8 cellular contexts compared by ENCODE assay signal in the genomic region with DNA sequence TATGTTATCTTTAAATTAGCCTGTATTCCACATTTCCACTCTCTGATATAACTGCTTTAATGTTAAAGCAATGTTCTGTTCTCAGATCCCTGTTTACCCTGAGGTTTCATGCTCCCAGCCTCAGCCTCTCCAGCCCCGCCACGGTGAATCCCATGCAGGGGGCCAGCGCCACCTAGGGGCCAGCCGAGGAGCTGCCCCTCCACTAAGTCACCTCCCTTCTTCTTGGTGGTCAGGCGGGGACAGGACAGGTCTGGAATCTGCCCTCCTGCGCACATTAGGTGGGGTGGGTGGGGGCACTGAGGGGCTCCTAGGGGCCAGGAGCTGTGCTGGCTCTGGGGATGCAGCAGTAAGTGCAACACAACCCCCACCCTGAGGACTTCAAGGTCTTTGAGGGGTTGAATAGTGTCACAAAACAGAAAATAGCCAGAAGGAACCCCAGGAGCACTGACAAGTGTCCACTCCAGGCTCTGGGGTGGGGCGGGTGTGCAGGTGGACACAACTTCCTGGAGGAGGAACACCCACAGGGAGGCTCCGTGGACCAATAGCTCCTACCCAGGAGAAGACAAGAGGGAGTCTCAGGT.
DNase-seq lines count a peak whose midpoint lies in the region; ATAC-seq and TF ChIP-seq lines count a peak whose summit lies in the region.

No MANE protein-coding gene starts in this region.

- H4K20me1 ChIP-seq in KMS-11 (ENCODE audit: insufficient read depth): no peaks in the 10 kb centered on the region

- H3K4me1 ChIP-seq in KMS-11 (ENCODE audit: low read depth, poor library complexity, severe bottlenecking) (peaks cover 14% of the 10 kb centered on the region), Peyer's patch (peaks cover 0 to 12% (median 9%) of the 10 kb centered on the region in 4 donors)

- H3K36me3 ChIP-seq in KMS-11 (ENCODE audit: insufficient read depth) (no peaks in the 10 kb centered on the region), Peyer's patch (no peaks in the 10 kb centered on the region)

- H3K4me2 ChIP-seq in KMS-11: peak overlapping the region; percentile 12; the same call in 1 of the 2 replicates

- POLR2A ChIA-PET in GM10248 (lab: Yijun Ruan, JAX): interaction anchor here (0.5 to 1.0 kb wide), 2 partner anchors 71 to 161 kb away, joined by 3 to 4 read pairs; no protein-coding TSS in a partner anchor

- ATAC-seq in activated T-cell treated with anti-CD3 and anti-CD28 coated beads, Interleukin-2, amount 50 U/mL, for 4 hours: peak; percentile 28 to 33
- ATAC-seq in stimulated activated naive CD8-positive, alpha-beta T cell treated with anti-CD3 and anti-CD28 coated beads, Interleukin-15, Interleukin-2, amounts not matched to agents 100 U/mL and 50 U/mL, for 24 hours: peak; percentile 29
- no peak for ATAC-seq in GM21367 (IDR thresholded peaks at IDR 0.05; ENCODE audit: unreplicated experiment)

- CTCF ChIA-PET in GM10248 (lab: Yijun Ruan, JAX): interaction anchor here (0.6 to 25.8 kb wide), 65 partner anchors 12 to 619 kb away, joined by 3 to 596 read pairs (median 5); a partner anchor contains a TSS

- TF ChIP-seq CTCF in GM10248 (IDR thresholded peaks at IDR 0.05; ENCODE audit: control extremely low read depth, extremely low read depth, low read depth, missing control alignments) (peak; percentile 97), KMS-11 (conservative IDR thresholded peaks at IDR 0.05; ENCODE audit: low read depth, low read length) (peak; percentile 99), Peyer's patch (IDR thresholded peaks at IDR 0.05) (peak; percentile 93 to 99 (median 96)), nephron progenitor cell (IDR thresholded peaks at IDR 0.05) (peak; percentile 99)

- DNase-seq in GM10248 (ENCODE audit: extremely low spot score) (peak; percentile 89), Peyer's patch (peak; percentile 82 to 93 (median 89)), fibroblast of gingiva (ENCODE audit: low read depth) (peak; percentile 67), nephron progenitor cell (peak; percentile 90)
- DNase-seq in activated T-cell treated with anti-CD3 and anti-CD28 coated beads, Interleukin-2, amount 50 U/mL, for 4 hours: peak; percentile 80
- DNase-seq in stimulated activated naive CD8-positive, alpha-beta T cell treated with anti-CD3 and anti-CD28 coated beads, Interleukin-15, Interleukin-2, amounts not matched to agents 100 U/mL and 50 U/mL, for 24 hours: peak; percentile 89

- H3K27me3 Mint-ChIP-seq in activated T-cell treated with anti-CD3 and anti-CD28 coated beads, Interleukin-2, amount 50 U/mL, for 4 hours (ENCODE audit: low read depth): no peaks in the 10 kb centered on the region
- peaks cover 24% of the 10 kb centered on the region for H3K27me3 Mint-ChIP-seq in nephron progenitor cell (ENCODE audit: low read depth, poor library complexity)

- TF ChIP-seq POLR2A in Peyer's patch (IDR thresholded peaks at IDR 0.05): no peak

- no peaks in the 10 kb centered on the region for H3K79me2 ChIP-seq in KMS-11 (ENCODE audit: insufficient read depth, low read depth)

- no peak overlapping the region for H3K27ac ChIP-seq in KMS-11
- H3K27ac ChIP-seq in Peyer's patch: peak overlapping the region in 1 of 4 donors; percentile 37

- H3K4me3 ChIP-seq in KMS-11 (IDR thresholded peaks at IDR 0.05; ENCODE audit: insufficient read depth, low read depth, low read length) (no peak overlapping the region), Peyer's patch (no peak overlapping the region)

- no peak overlapping the region for H3K27ac Mint-ChIP-seq in nephron progenitor cell

- H3K4me1 Mint-ChIP-seq in activated T-cell treated with anti-CD3 and anti-CD28 coated beads, Interleukin-2, amount 50 U/mL, for 4 hours (ENCODE audit: low read depth): peaks cover 48% of the 10 kb centered on the region
- peaks cover 52% of the 10 kb centered on the region for H3K4me1 Mint-ChIP-seq in nephron progenitor cell

- H3K9ac ChIP-seq in KMS-11: no peak overlapping the region

- H3K36me3 Mint-ChIP-seq in activated T-cell treated with anti-CD3 and anti-CD28 coated beads, Interleukin-2, amount 50 U/mL, for 4 hours (ENCODE audit: insufficient read depth): no peaks in the 10 kb centered on the region
- H3K36me3 Mint-ChIP-seq in nephron progenitor cell (ENCODE audit: low read depth): no peaks in the 10 kb centered on the region

- no peaks in the 10 kb centered on the region; the same call in 1 of the 2 replicates for H3K27me3 ChIP-seq in KMS-11 (ENCODE audit: insufficient read depth, low read depth)
- H3K27me3 ChIP-seq in Peyer's patch: no peaks in the 10 kb centered on the region

- no peaks in the 10 kb centered on the region for H3K9me3 Mint-ChIP-seq in activated T-cell treated with anti-CD3 and anti-CD28 coated beads, Interleukin-2, amount 50 U/mL, for 4 hours
- no peaks in the 10 kb centered on the region for H3K9me3 Mint-ChIP-seq in nephron progenitor cell

- no peak overlapping the region for H3K4me3 Mint-ChIP-seq in activated T-cell treated with anti-CD3 and anti-CD28 coated beads, Interleukin-2, amount 50 U/mL, for 4 hours
- H3K4me3 Mint-ChIP-seq in nephron progenitor cell: no peak overlapping the region

- peak overlapping the region; percentile 39; the same call in 1 of the 2 replicates for H2AFZ ChIP-seq in KMS-11 (ENCODE audit: low read depth)

- H3K9me3 ChIP-seq in Peyer's patch: no peaks in the 10 kb centered on the region
